In the genomic region with DNA sequence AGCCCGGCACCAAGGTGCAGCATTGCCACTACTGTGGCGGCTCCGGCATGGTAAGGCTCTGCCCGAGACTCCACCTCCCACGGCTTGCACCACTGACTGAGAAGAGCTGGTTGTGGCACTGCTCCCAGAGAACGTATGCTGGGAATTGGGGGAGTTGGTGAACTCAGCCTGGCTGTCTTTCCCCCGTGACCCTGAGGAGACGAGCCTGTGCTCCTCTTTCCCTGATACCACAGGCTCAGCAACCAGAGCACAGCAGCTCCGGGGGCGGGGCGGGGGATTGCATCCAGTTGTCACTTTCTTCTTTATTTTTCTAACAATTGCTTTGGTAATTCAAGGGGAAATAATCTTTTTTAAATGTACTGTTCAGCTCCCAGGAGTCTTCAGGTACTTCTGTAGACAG, we compare ENCODE assay signal across 7 cellular contexts.
"Had no signal": no experiment of that assay in that cellular context is flagged by ENCODE, and none has a peak within 500 bp of the region (broad histone marks: within the 10 kb centered on the region; RNA-seq: fewer than 3 reads in every experiment).

No MANE protein-coding gene starts in this region.

- DNase-seq: GM23248, GOT3, H7, IMR-90 had no signal

- H3K4me1 ChIP-seq: HAP-1 had no signal

- ATAC-seq: HCT116, K562 had no signal

- H3K27ac ChIP-seq: GM23248 had no signal

- H3K9me3 ChIP-seq: HAP-1 had no signal

- H3K4me3 ChIP-seq: GM23248, HAP-1, K562 had no signal
